Comparison of ENCODE assay signal across 1 cellular context in the genomic region with DNA sequence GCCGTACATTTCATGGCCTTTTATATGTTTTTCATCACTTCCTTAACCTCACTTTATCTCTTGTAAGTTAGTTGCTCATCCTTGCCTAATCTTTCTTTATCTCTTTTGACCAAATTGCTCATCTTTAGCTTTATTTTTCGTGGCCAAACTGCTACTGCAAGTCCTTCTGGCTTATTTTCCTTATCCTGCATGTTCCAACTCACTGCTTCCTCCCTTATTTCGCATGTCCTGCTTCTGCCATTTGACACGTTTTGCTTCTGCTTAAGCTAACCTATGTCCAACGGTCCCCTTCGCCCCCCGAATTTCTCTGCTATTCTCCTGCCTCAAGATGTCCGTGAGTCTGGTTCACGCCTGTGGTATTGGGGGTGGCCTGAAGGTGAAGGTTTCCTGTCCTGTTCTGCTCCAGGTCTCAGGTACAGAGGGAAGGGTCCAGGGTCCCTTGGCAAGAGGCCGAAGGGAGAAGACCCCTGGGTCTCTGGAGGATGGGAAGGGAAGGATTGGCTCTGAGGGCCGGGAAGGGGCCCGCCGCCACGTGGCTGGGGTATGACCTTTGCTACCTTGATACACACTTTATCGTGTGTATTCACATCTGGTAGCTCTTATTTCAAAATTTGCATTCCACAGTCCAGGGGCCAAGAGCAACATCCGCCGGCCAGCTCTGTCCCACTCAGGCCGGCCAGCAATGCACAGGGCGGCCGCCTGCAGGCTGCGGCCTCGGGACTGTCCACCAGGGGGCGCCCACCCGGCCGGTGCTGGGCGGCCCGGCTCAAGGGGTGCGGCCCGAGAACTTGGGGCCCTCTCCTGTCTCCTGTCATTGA.
TF ChIP-seq lines count a peak whose summit lies in the region.

No MANE protein-coding gene starts in this region.

TF ChIP-seq in HepG2, 621 proteins besides CTCF, POLR2A, EP300 and RAD21 (continued from another document and continues in another):
- TF ChIP-seq, protein P1, sequence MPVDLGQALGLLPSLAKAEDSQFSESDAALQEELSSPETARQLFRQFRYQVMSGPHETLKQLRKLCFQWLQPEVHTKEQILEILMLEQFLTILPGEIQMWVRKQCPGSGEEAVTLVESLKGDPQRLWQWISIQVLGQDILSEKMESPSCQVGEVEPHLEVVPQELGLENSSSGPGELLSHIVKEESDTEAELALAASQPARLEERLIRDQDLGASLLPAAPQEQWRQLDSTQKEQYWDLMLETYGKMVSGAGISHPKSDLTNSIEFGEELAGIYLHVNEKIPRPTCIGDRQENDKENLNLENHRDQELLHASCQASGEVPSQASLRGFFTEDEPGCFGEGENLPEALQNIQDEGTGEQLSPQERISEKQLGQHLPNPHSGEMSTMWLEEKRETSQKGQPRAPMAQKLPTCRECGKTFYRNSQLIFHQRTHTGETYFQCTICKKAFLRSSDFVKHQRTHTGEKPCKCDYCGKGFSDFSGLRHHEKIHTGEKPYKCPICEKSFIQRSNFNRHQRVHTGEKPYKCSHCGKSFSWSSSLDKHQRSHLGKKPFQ (CRISPR knock-in tag; IDR thresholded peaks at IDR 0.05; ENCODE audit: insufficient replicate concordance), result no peak
- TF ChIP-seq, protein P2, sequence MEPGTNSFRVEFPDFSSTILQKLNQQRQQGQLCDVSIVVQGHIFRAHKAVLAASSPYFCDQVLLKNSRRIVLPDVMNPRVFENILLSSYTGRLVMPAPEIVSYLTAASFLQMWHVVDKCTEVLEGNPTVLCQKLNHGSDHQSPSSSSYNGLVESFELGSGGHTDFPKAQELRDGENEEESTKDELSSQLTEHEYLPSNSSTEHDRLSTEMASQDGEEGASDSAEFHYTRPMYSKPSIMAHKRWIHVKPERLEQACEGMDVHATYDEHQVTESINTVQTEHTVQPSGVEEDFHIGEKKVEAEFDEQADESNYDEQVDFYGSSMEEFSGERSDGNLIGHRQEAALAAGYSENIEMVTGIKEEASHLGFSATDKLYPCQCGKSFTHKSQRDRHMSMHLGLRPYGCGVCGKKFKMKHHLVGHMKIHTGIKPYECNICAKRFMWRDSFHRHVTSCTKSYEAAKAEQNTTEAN (CRISPR knock-in tag; conservative IDR thresholded peaks at IDR 0.05), result 0 out of 2 replicates have a peak, but pooled peaks have one; percentile 48
- peak; percentile 71; the same call in 1 of the 2 replicates for TF ChIP-seq SALL1 (CRISPR knock-in tag; IDR thresholded peaks at IDR 0.05)
- no peak for TF ChIP-seq ZBTB39 (CRISPR knock-in tag; IDR thresholded peaks at IDR 0.05)
- peak; percentile 64 for TF ChIP-seq ZFY (CRISPR knock-in tag; IDR thresholded peaks at IDR 0.05)
- 0 out of 2 replicates have a peak, but pooled peaks have one; percentile 41 for TF ChIP-seq HDAC1 (CRISPR knock-in tag; IDR thresholded peaks at IDR 0.05)
- TF ChIP-seq SNAPC4 (CRISPR knock-in tag; IDR thresholded peaks at IDR 0.05), result no peak
- 0 out of 2 replicates have a peak, but pooled peaks have one; percentile 15 for TF ChIP-seq FOXK1 (CRISPR knock-in tag; IDR thresholded peaks at IDR 0.05; ENCODE audit: borderline replicate concordance, low read depth)
- TF ChIP-seq REPIN1 (CRISPR knock-in tag; IDR thresholded peaks at IDR 0.05; ENCODE audit: borderline replicate concordance, low read depth), result peak; percentile 53; the same call in 1 of the 2 replicates
- no peak for TF ChIP-seq MTA3 (CRISPR knock-in tag; IDR thresholded peaks at IDR 0.05)
- no peak for TF ChIP-seq ZNF460 (CRISPR knock-in tag; IDR thresholded peaks at IDR 0.05; ENCODE audit: borderline replicate concordance)
- no peak for TF ChIP-seq ZNF773 (CRISPR knock-in tag; IDR thresholded peaks at IDR 0.05; ENCODE audit: borderline replicate concordance)
- peak; percentile 43; the same call in 1 of the 2 replicates for TF ChIP-seq ZNF143 (CRISPR knock-in tag; IDR thresholded peaks at IDR 0.05)
- no peak for TF ChIP-seq MEF2D (CRISPR knock-in tag; IDR thresholded peaks at IDR 0.05)
- peak; percentile 73; the same call in 1 of the 2 replicates for TF ChIP-seq ZNF598 (CRISPR knock-in tag; IDR thresholded peaks at IDR 0.05; ENCODE audit: borderline replicate concordance)
- no peak for TF ChIP-seq NR0B2 (CRISPR knock-in tag; IDR thresholded peaks at IDR 0.05)
- no peak for TF ChIP-seq CENPX (CRISPR knock-in tag; IDR thresholded peaks at IDR 0.05)
- peak; percentile 52; the same call in 1 of the 2 replicates for TF ChIP-seq GMEB1 (CRISPR knock-in tag; IDR thresholded peaks at IDR 0.05; ENCODE audit: borderline replicate concordance)
- TF ChIP-seq, protein P3, sequence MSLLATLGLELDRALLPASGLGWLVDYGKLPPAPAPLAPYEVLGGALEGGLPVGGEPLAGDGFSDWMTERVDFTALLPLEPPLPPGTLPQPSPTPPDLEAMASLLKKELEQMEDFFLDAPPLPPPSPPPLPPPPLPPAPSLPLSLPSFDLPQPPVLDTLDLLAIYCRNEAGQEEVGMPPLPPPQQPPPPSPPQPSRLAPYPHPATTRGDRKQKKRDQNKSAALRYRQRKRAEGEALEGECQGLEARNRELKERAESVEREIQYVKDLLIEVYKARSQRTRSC (CRISPR knock-in tag; IDR thresholded peaks at IDR 0.05; ENCODE audit: low read depth), result no peak
- TF ChIP-seq ZNF354B (CRISPR knock-in tag; IDR thresholded peaks at IDR 0.05), result peak; percentile 72; the same call in 1 of the 2 replicates
- TF ChIP-seq SPEN (CRISPR knock-in tag; IDR thresholded peaks at IDR 0.05; ENCODE audit: low read depth), result peak; percentile 57; the same call in 1 of the 2 replicates
- peak; percentile 50; the same call in 1 of the 2 replicates for TF ChIP-seq NCOR1 (IDR thresholded peaks at IDR 0.05; ENCODE audit: borderline replicate concordance, low read length)
- peak; percentile 55; the same call in 1 of the 2 replicates for TF ChIP-seq KDM3A (CRISPR knock-in tag; IDR thresholded peaks at IDR 0.05; ENCODE audit: low read depth)
- 0 out of 2 replicates have a peak, but pooled peaks have one; percentile 20 for TF ChIP-seq HDAC2 (CRISPR knock-in tag; IDR thresholded peaks at IDR 0.05)
- 0 out of 2 replicates have a peak, but pooled peaks have one; percentile 29 for TF ChIP-seq PHF8 (CRISPR knock-in tag; IDR thresholded peaks at IDR 0.05)
- peak; percentile 53; the same call in 1 of the 2 replicates for TF ChIP-seq TBX2 (CRISPR knock-in tag; IDR thresholded peaks at IDR 0.05; ENCODE audit: borderline replicate concordance)
- peak; percentile 81; the same call in 1 of the 2 replicates for TF ChIP-seq ZKSCAN8 (CRISPR knock-in tag; IDR thresholded peaks at IDR 0.05; ENCODE audit: borderline replicate concordance)
- TF ChIP-seq, protein P4, sequence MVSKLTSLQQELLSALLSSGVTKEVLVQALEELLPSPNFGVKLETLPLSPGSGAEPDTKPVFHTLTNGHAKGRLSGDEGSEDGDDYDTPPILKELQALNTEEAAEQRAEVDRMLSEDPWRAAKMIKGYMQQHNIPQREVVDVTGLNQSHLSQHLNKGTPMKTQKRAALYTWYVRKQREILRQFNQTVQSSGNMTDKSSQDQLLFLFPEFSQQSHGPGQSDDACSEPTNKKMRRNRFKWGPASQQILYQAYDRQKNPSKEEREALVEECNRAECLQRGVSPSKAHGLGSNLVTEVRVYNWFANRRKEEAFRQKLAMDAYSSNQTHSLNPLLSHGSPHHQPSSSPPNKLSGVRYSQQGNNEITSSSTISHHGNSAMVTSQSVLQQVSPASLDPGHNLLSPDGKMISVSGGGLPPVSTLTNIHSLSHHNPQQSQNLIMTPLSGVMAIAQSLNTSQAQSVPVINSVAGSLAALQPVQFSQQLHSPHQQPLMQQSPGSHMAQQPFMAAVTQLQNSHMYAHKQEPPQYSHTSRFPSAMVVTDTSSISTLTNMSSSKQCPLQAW (CRISPR knock-in tag; IDR thresholded peaks at IDR 0.05), result peak; percentile 45; the same call in 1 of the 2 replicates
- TF ChIP-seq ZHX1 (CRISPR knock-in tag; IDR thresholded peaks at IDR 0.05; ENCODE audit: low read depth), result no peak
- TF ChIP-seq ZNF543 (CRISPR knock-in tag; IDR thresholded peaks at IDR 0.05), result no peak
- no peak for TF ChIP-seq THAP8 (CRISPR knock-in tag; IDR thresholded peaks at IDR 0.05; ENCODE audit: borderline replicate concordance)
- no peak for TF ChIP-seq ZNF572 (CRISPR knock-in tag; IDR thresholded peaks at IDR 0.05)
- TF ChIP-seq ATRX (CRISPR knock-in tag; IDR thresholded peaks at IDR 0.05; ENCODE audit: borderline replicate concordance), result no peak
